ENCODE assay signal across 8 cellular contexts in genomic region chrX:63561425-63561824, GRCh38.
A peak's percentile ranks its signal among the peaks of the same experiment; 100 is the strongest.
DNase-seq lines count a peak whose midpoint lies in the region; FAIRE-seq and TF ChIP-seq lines count a peak whose summit lies in the region.

No MANE protein-coding gene starts in this region.

- H3K27ac ChIP-seq in AG04450 (ENCODE audit: low read depth, low read length): no peak overlapping the region
- no peak overlapping the region for H3K27ac ChIP-seq in HUES48 (ENCODE audit: low read depth, low read length)

- TF ChIP-seq CTCF in AG04450 (IDR thresholded peaks at IDR 0.05; ENCODE audit: low read depth, low read length): no peak
- TF ChIP-seq CTCF in brain (conservative IDR thresholded peaks at IDR 0.05): no peak

- CTCF ChIA-PET in AG04450 (lab: Charles Lee): interaction anchor here (1.0 kb wide), 1 partner anchor 56 kb away, joined by 3 read pairs; no protein-coding TSS in a partner anchor

- peaks cover 0 to 18% (median 9%) of the 10 kb centered on the region in 5 experiments for H3K9me3 Mint-ChIP-seq in brain

- peak overlapping the region; percentile 84 for H3K4me3 ChIP-seq in AG04450 (ENCODE audit: low read depth, low read length)
- peak overlapping the region; percentile 76 for H3K4me3 ChIP-seq in HUES48 (ENCODE audit: low read depth, low read length)

- DNase-seq in AG04450 (ENCODE audit: low read depth, low spot score) (no peak), midbrain (lab: John Stamatoyannopoulos, UW) (peak; percentile 31), HCEC 1CT (no peak), GM12892 (ENCODE audit: insufficient read length) (no peak), mesenteric fat pad (ENCODE audit: low spot score) (no peak)
- no peak for DNase-seq in stimulated activated CD4-positive, alpha-beta T cell treated with anti-CD3 and anti-CD28 coated beads, Interleukin-2, amount 100 ng/mL, for 24 hours

- peaks cover 30% of the 10 kb centered on the region for H3K4me1 Mint-ChIP-seq in brain

- H3K9ac ChIP-seq in HUES48 (ENCODE audit: low read depth, low read length): no peak overlapping the region

- POLR2A ChIA-PET in AG04450 (lab: Yijun Ruan, JAX): interaction anchor here (1.1 kb wide), 1 partner anchor 47 kb away, joined by 7 read pairs; no protein-coding TSS in a partner anchor

- H3K27ac Mint-ChIP-seq in brain: peak overlapping the region; percentile 80 to 98 (median 94)

- no peak for FAIRE-seq in GM12892 (lab: Jason Lieb, UNC)

- peaks cover 2% of the 10 kb centered on the region for H3K27me3 Mint-ChIP-seq in brain

- H3K36me3 ChIP-seq in HUES48 (ENCODE audit: control insufficient read depth, insufficient read depth, low read length): no peaks in the 10 kb centered on the region

- peaks cover 12% of the 10 kb centered on the region for H3K36me3 Mint-ChIP-seq in brain

- peak overlapping the region; percentile 90 to 100 (median 98) for H3K4me3 Mint-ChIP-seq in brain

- H3K9me3 ChIP-seq in AG04450 (ENCODE audit: control insufficient read depth, insufficient read depth, low read length) (no peaks in the 10 kb centered on the region), HUES48 (ENCODE audit: control insufficient read depth, insufficient read depth, low read length) (peaks cover 36% of the 10 kb centered on the region)

- peaks cover 4% of the 10 kb centered on the region; the same call in 1 of the 2 replicates for H3K4me1 ChIP-seq in HUES48 (ENCODE audit: control insufficient read depth, insufficient read depth, low read length)

- no peaks in the 10 kb centered on the region for H3K27me3 ChIP-seq in AG04450 (ENCODE audit: control insufficient read depth, insufficient read depth, low read length)
- H3K27me3 ChIP-seq in HUES48 (ENCODE audit: control insufficient read depth, insufficient read depth, low read length): no peaks in the 10 kb centered on the region

- no peak for TF ChIP-seq POLR2A in GM12892 (IDR thresholded peaks at IDR 0.05; ENCODE audit: low read depth, low read length)
